Comparison of ENCODE assay signal across 1 cellular context in the genomic region with DNA sequence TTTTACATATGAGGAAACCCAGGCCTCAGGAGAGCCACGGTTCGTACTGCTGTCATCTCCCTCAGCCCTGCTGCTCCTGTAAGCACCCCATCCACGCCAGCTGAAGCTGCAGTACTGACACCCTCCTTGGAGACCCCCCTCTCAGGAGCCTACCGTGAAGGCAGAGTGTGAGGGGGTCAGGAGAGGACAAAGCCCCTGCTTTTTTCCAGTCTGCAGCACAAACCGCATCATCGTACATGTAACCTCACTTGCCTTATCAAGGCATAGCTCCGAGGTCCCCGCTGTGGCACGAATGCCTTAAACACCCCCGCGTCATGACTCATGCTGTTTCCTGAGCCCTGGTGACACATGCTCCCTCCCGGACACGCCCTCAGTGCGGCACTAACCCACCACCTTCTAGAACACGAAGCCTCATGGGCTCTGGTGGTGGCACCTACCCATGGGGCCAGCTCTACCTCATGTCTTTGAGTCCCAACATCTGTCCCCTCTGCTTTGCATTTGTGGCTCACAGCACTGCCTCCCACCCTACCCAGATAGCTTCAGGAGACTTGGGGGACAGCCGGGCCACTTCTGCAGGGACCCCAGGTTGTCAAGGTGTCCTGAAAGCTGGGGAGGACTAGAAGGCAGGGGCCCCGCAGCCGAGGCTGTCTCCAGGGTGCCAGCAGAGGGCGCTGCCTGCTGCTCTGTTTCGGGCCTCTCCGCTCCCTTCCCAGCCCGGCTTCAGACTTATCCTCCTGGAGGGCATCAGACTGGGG.
TF ChIP-seq lines count a peak whose summit lies in the region.

No MANE protein-coding gene starts in this region.

TF ChIP-seq in HepG2, 621 proteins besides CTCF, POLR2A, EP300 and RAD21 (continued from another document and continues in another):
- TF ChIP-seq ZBTB43 (CRISPR knock-in tag; conservative IDR thresholded peaks at IDR 0.05) (no peak), ZNF709 (CRISPR knock-in tag; IDR thresholded peaks at IDR 0.05) (no peak), ZNF318 (CRISPR knock-in tag; IDR thresholded peaks at IDR 0.05) (no peak), ZSCAN30 (CRISPR knock-in tag; IDR thresholded peaks at IDR 0.05) (no peak), DDIT3 (CRISPR knock-in tag; IDR thresholded peaks at IDR 0.05) (no peak), ZNF543 (CRISPR knock-in tag; IDR thresholded peaks at IDR 0.05) (no peak), NFE2L1 (CRISPR knock-in tag; IDR thresholded peaks at IDR 0.05; ENCODE audit: borderline replicate concordance) (no peak), TEAD2 (CRISPR knock-in tag; IDR thresholded peaks at IDR 0.05) (no peak), DPF2 (CRISPR knock-in tag; IDR thresholded peaks at IDR 0.05; ENCODE audit: borderline replicate concordance, low read depth) (no peak), ZNF354B (CRISPR knock-in tag; IDR thresholded peaks at IDR 0.05) (no peak), AGO1 (IDR thresholded peaks at IDR 0.05; ENCODE audit: low read depth, low read length, poor library complexity, severe bottlenecking) (peak; percentile 15), ZNF605 (CRISPR knock-in tag; IDR thresholded peaks at IDR 0.05) (no peak), ZNF484 (CRISPR knock-in tag; IDR thresholded peaks at IDR 0.05; ENCODE audit: borderline replicate concordance, low read depth) (no peak), ETV6 (CRISPR knock-in tag; conservative IDR thresholded peaks at IDR 0.05) (no peak), NR3C1 (CRISPR knock-in tag; IDR thresholded peaks at IDR 0.05) (no peak), FOXP1 (IDR thresholded peaks at IDR 0.05) (no peak), FOXP1 (CRISPR knock-in tag; IDR thresholded peaks at IDR 0.05) (no peak), ZNF782 (CRISPR knock-in tag; IDR thresholded peaks at IDR 0.05; ENCODE audit: borderline replicate concordance) (no peak), ZNF800 (CRISPR knock-in tag; IDR thresholded peaks at IDR 0.05) (no peak), POLR2AphosphoS2 (IDR thresholded peaks at IDR 0.05; ENCODE audit: low read depth, low read length) (no peak), ZNF343 (CRISPR knock-in tag; IDR thresholded peaks at IDR 0.05) (no peak), ARNT (IDR thresholded peaks at IDR 0.05) (no peak), YEATS4 (CRISPR knock-in tag; IDR thresholded peaks at IDR 0.05; ENCODE audit: borderline replicate concordance) (no peak), ZFP37 (CRISPR knock-in tag; IDR thresholded peaks at IDR 0.05; ENCODE audit: borderline replicate concordance) (no peak), ARNTL (CRISPR knock-in tag; IDR thresholded peaks at IDR 0.05) (no peak), ZNF292 (CRISPR knock-in tag; IDR thresholded peaks at IDR 0.05; ENCODE audit: borderline replicate concordance, low read depth) (no peak), STAG1 (CRISPR knock-in tag; IDR thresholded peaks at IDR 0.05) (peak; percentile 90), PCBP1 (IDR thresholded peaks at IDR 0.05; ENCODE audit: borderline replicate concordance, low read depth, low read length) (0 out of 2 replicates have a peak, but pooled peaks have one; percentile 22), SPEN (CRISPR knock-in tag; IDR thresholded peaks at IDR 0.05; ENCODE audit: low read depth) (no peak), ZNF30 (CRISPR knock-in tag; IDR thresholded peaks at IDR 0.05) (no peak), RORA (CRISPR knock-in tag; IDR thresholded peaks at IDR 0.05) (no peak), ZBTB39 (CRISPR knock-in tag; IDR thresholded peaks at IDR 0.05) (no peak), RXRA (CRISPR knock-in tag; IDR thresholded peaks at IDR 0.05) (no peak)
- TF ChIP-seq, protein P1, sequence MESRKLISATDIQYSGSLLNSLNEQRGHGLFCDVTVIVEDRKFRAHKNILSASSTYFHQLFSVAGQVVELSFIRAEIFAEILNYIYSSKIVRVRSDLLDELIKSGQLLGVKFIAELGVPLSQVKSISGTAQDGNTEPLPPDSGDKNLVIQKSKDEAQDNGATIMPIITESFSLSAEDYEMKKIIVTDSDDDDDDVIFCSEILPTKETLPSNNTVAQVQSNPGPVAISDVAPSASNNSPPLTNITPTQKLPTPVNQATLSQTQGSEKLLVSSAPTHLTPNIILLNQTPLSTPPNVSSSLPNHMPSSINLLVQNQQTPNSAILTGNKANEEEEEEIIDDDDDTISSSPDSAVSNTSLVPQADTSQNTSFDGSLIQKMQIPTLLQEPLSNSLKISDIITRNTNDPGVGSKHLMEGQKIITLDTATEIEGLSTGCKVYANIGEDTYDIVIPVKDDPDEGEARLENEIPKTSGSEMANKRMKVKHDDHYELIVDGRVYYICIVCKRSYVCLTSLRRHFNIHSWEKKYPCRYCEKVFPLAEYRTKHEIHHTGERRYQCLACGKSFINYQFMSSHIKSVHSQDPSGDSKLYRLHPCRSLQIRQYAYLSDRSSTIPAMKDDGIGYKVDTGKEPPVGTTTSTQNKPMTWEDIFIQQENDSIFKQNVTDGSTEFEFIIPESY (CRISPR knock-in tag; IDR thresholded peaks at IDR 0.05): no peak
- TF ChIP-seq, protein P2, sequence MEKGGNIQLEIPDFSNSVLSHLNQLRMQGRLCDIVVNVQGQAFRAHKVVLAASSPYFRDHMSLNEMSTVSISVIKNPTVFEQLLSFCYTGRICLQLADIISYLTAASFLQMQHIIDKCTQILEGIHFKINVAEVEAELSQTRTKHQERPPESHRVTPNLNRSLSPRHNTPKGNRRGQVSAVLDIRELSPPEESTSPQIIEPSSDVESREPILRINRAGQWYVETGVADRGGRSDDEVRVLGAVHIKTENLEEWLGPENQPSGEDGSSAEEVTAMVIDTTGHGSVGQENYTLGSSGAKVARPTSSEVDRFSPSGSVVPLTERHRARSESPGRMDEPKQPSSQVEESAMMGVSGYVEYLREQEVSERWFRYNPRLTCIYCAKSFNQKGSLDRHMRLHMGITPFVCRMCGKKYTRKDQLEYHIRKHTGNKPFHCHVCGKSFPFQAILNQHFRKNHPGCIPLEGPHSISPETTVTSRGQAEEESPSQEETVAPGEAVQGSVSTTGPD (CRISPR knock-in tag; IDR thresholded peaks at IDR 0.05): no peak
- TF ChIP-seq, protein P3, sequence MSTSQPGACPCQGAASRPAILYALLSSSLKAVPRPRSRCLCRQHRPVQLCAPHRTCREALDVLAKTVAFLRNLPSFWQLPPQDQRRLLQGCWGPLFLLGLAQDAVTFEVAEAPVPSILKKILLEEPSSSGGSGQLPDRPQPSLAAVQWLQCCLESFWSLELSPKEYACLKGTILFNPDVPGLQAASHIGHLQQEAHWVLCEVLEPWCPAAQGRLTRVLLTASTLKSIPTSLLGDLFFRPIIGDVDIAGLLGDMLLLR (CRISPR knock-in tag; IDR thresholded peaks at IDR 0.05): no peak
- TF ChIP-seq, protein P4, sequence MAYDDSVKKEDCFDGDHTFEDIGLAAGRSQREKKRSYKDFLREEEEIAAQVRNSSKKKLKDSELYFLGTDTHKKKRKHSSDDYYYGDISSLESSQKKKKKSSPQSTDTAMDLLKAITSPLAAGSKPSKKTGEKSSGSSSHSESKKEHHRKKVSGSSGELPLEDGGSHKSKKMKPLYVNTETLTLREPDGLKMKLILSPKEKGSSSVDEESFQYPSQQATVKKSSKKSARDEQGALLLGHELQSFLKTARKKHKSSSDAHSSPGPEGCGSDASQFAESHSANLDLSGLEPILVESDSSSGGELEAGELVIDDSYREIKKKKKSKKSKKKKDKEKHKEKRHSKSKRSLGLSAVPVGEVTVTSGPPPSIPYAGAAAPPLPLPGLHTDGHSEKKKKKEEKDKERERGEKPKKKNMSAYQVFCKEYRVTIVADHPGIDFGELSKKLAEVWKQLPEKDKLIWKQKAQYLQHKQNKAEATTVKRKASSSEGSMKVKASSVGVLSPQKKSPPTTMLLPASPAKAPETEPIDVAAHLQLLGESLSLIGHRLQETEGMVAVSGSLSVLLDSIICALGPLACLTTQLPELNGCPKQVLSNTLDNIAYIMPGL (CRISPR knock-in tag; IDR thresholded peaks at IDR 0.05; ENCODE audit: borderline replicate concordance in 1 of 2, low read depth in 1 of 2): 0 out of 4 replicates have a peak, but pooled peaks have one; percentile 19 to 24
- TF ChIP-seq, protein P5, sequence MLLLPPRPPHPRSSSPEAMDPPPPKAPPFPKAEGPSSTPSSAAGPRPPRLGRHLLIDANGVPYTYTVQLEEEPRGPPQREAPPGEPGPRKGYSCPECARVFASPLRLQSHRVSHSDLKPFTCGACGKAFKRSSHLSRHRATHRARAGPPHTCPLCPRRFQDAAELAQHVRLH (CRISPR knock-in tag; IDR thresholded peaks at IDR 0.05; ENCODE audit: borderline replicate concordance, low read depth): no peak
